ENCODE assay signal across 9 cellular contexts in genomic region chr14:61280092-61280525, GRCh38. TPM values are rescaled to one million over a fixed set of nuclear protein-coding genes. Genes with fewer than 3 reads are reported as not detected.
DNase-seq lines count a peak whose midpoint lies in the region; ATAC-seq and TF ChIP-seq lines count a peak whose summit lies in the region.
"Had no signal": no experiment of that assay in that cellular context is flagged by ENCODE, and none has a peak within 500 bp of the region (broad histone marks: within the 10 kb centered on the region; RNA-seq: fewer than 3 reads in every experiment).

No MANE protein-coding gene starts in this region.

- H3K9me3 Mint-ChIP-seq in mesothelial cell of epicardium: no peaks in the 10 kb centered on the region
- H3K9me3 Mint-ChIP-seq in stimulated activated naive CD8-positive, alpha-beta T cell treated with anti-CD3 and anti-CD28 coated beads, Interleukin-15, amount 100 ng/mL, for 72 hours: no peaks in the 10 kb centered on the region

- peak; percentile 67 for ATAC-seq in stimulated activated naive CD8-positive, alpha-beta T cell treated with anti-CD3 and anti-CD28 coated beads, Interleukin-15, amount 100 ng/mL, for 72 hours
- ATAC-seq in HG02973 (IDR thresholded peaks at IDR 0.05; ENCODE audit: unreplicated experiment) (no peak), HG02852 (IDR thresholded peaks at IDR 0.05; ENCODE audit: unreplicated experiment) (no peak)

- in situ Hi-C loops in mammary epithelial cell (cut with MboI; ENCODE audit: low sequenced_read_pairs in 2 of 2): loop anchor here (25.0 kb wide), 3 partner anchors 457 to 832 kb away; no protein-coding TSS in a partner anchor

- peak overlapping the region; percentile 59 to 83 (median 69) for H3K4me3 ChIP-seq in mammary epithelial cell (replicated peaks in 1 of 3; ENCODE audit: insufficient read depth in 1 of 3, low read depth in 2 of 3, low read length in 3 of 3)
- H3K4me3 ChIP-seq: SJSA1 had no signal

- H3K27ac ChIP-seq in mammary epithelial cell (ENCODE audit: insufficient read depth, low read depth, low read length): peak overlapping the region; percentile 96
- H3K27ac ChIP-seq: SJSA1 had no signal

- DNase-seq in activated T-cell treated with anti-CD3 and anti-CD28 coated beads for 1 hour (ENCODE audit: low read depth) (peak; percentile 21), mammary epithelial cell (no peak), mesothelial cell of epicardium (ENCODE audit: low spot score in 2 of 2, unreplicated experiment in 2 of 2) (no peak), NCI-H82 (lab: John Stamatoyannopoulos, UW) (no peak)
- no peak for DNase-seq in activated T-cell treated with anti-CD3 and anti-CD28 coated beads, Interleukin-2, amount 50 U/mL, for 1 hour
- DNase-seq in stimulated activated naive CD8-positive, alpha-beta T cell treated with anti-CD3 and anti-CD28 coated beads, Interleukin-15, amount 100 ng/mL, for 72 hours: peak in 1 of 2 donors; percentile 67

- peaks cover 19% of the 10 kb centered on the region for H3K4me1 Mint-ChIP-seq in mesothelial cell of epicardium
- H3K4me1 Mint-ChIP-seq in stimulated activated naive CD8-positive, alpha-beta T cell treated with anti-CD3 and anti-CD28 coated beads, Interleukin-15, amount 100 ng/mL, for 72 hours: peaks cover 39% of the 10 kb centered on the region

- peaks cover 19% of the 10 kb centered on the region for H3K4me1 ChIP-seq in mammary epithelial cell (ENCODE audit: insufficient read depth, low read length)

- peak overlapping the region; percentile 72 for H3K27ac Mint-ChIP-seq in mesothelial cell of epicardium
- peak overlapping the region; percentile 95 to 98 for H3K27ac Mint-ChIP-seq in stimulated activated naive CD8-positive, alpha-beta T cell treated with anti-CD3 and anti-CD28 coated beads, Interleukin-15, amount 100 ng/mL, for 72 hours

- intact Hi-C loops in mammary epithelial cell (cut with micrococcal nuclease): loop anchor here (5.0 kb wide), 1 partner anchor 42 kb away; the partner anchor contains the start of gene PRKCH

- no peaks in the 10 kb centered on the region for H4K20me1 ChIP-seq in mammary epithelial cell (ENCODE audit: insufficient read depth, low read length)

- dilution Hi-C loops in mammary epithelial cell (cut with HindIII; ENCODE audit: low sequenced_read_pairs): no loop called here

- H3K27me3 Mint-ChIP-seq in mesothelial cell of epicardium (ENCODE audit: low read depth): peaks cover 43% of the 10 kb centered on the region
- peaks cover 15% of the 10 kb centered on the region for H3K27me3 Mint-ChIP-seq in stimulated activated naive CD8-positive, alpha-beta T cell treated with anti-CD3 and anti-CD28 coated beads, Interleukin-15, amount 100 ng/mL, for 72 hours

- peaks cover 37% of the 10 kb centered on the region for H3K79me2 ChIP-seq in mammary epithelial cell (ENCODE audit: insufficient read depth, low read length)

- no peak for TF ChIP-seq CTCF in mammary epithelial cell (conservative IDR thresholded peaks at IDR 0.05 in 1 of 2, IDR thresholded peaks at IDR 0.05 in 1 of 2; ENCODE audit: extremely low read depth in 1 of 2, insufficient read depth in 1 of 2, low read depth in 1 of 2, low read length in 2 of 2)
- no peak for TF ChIP-seq CTCF in mesothelial cell of epicardium (IDR thresholded peaks at IDR 0.05; ENCODE audit: unreplicated experiment)

- no peaks in the 10 kb centered on the region for H3K36me3 ChIP-seq in mammary epithelial cell (ENCODE audit: insufficient read depth, low read length)
- H3K36me3 ChIP-seq: SJSA1 had no signal

- no peaks in the 10 kb centered on the region for H3K36me3 Mint-ChIP-seq in mesothelial cell of epicardium

- no TSS peak for BruUV-seq in mammary epithelial cell (replicated peaks; lab: Mats Ljungman, UMichigan)

- peak overlapping the region; percentile 92 for H2AFZ ChIP-seq in mammary epithelial cell (ENCODE audit: low read depth, low read length)

- WGBS in mammary epithelial cell (ENCODE audit: low coverage, missing lambda C conversion rate): 16% methylated on average over 18 of the region's 47 CpGs

- peak overlapping the region; percentile 81 for H3K4me3 Mint-ChIP-seq in mesothelial cell of epicardium
- H3K4me3 Mint-ChIP-seq in stimulated activated naive CD8-positive, alpha-beta T cell treated with anti-CD3 and anti-CD28 coated beads, Interleukin-15, amount 100 ng/mL, for 72 hours: peak overlapping the region; percentile 97 to 98

- H3K9me3 ChIP-seq in mammary epithelial cell (replicated peaks; ENCODE audit: insufficient read depth, low read length): no peaks in the 10 kb centered on the region

- H3K9ac ChIP-seq in mammary epithelial cell (ENCODE audit: insufficient read depth, low read length): peak overlapping the region; percentile 80

- H3K27me3 ChIP-seq in mammary epithelial cell (ENCODE audit: insufficient read depth, low read length): no peaks in the 10 kb centered on the region
- H3K27me3 ChIP-seq: SJSA1 had no signal

- CTCF ChIA-PET in mammary epithelial cell (lab: Charles Lee; ENCODE audit: low non-redundant PET): no interaction called here

- peak overlapping the region; percentile 86 for H3K4me2 ChIP-seq in mammary epithelial cell (ENCODE audit: insufficient read depth, low read depth, low read length)

RNA-seq across cellular contexts. Expression of gene TMEM30B, which starts 1.0 kb away (rescaled TPM):
- total RNA-seq in mammary epithelial cell (10 to 100 TPM; 28.8 to 33.7 TPM), mesothelial cell of epicardium (10.1 to 11.2 TPM (median 10.6 TPM) in 3 replicates)
- polyA plus RNA-seq in mammary epithelial cell: 20.1 TPM
- 27.8 TPM for polyA minus RNA-seq in mammary epithelial cell
- total RNA-seq: SJSA1 had no signal

RNA-seq across cellular contexts. Expression of gene PRKCH, which starts 41.3 kb away (rescaled TPM):
- total RNA-seq in mammary epithelial cell (10 to 100 TPM in 1 of 2 donors, 1 to 10 TPM in 1; 8.8 to 16.2 TPM), mesothelial cell of epicardium (8.4 to 9.2 TPM (median 9.0 TPM) in 3 replicates)
- polyA plus RNA-seq in mammary epithelial cell: 11.5 TPM
- 21.2 TPM for polyA minus RNA-seq in mammary epithelial cell
